Comparison of ENCODE assay signal across 1 cellular context in genomic region chr4:113821851-113822250, GRCh38.
TF ChIP-seq lines count a peak whose summit lies in the region.

No MANE protein-coding gene starts in this region.

TF ChIP-seq in SK-N-SH treated with all-trans-retinoic acid at 6 μM for 48 hours, 23 proteins besides CTCF, POLR2A, EP300 and RAD21 (continued from another document):
- no peak for TF ChIP-seq ARNTL (CRISPR knock-in tag; IDR thresholded peaks at IDR 0.05; ENCODE audit: borderline replicate concordance, low read depth)
- TF ChIP-seq BACH2 (CRISPR knock-in tag; IDR thresholded peaks at IDR 0.05; ENCODE audit: borderline replicate concordance) = no peak
- no peak for TF ChIP-seq ZC3H10 (CRISPR knock-in tag; IDR thresholded peaks at IDR 0.05)
- TF ChIP-seq ZFP3 (CRISPR knock-in tag; IDR thresholded peaks at IDR 0.05) = no peak
- no peak for TF ChIP-seq PPARA (CRISPR knock-in tag; IDR thresholded peaks at IDR 0.05; ENCODE audit: borderline replicate concordance)
- TF ChIP-seq ESRRG (CRISPR knock-in tag; IDR thresholded peaks at IDR 0.05) = no peak
